Comparison of ENCODE assay signal across 20 cellular contexts in genomic region chr10:132664407-132664806, GRCh38.
"Had no signal": no experiment of that assay in that cellular context is flagged by ENCODE, and none has a peak within 500 bp of the region (broad histone marks: within the 10 kb centered on the region; RNA-seq: fewer than 3 reads in every experiment).

No MANE protein-coding gene starts in this region.

- H3K27me3 ChIP-seq: hepatocyte, sigmoid colon had no signal

- H3K36me3 Mint-ChIP-seq: activated naive CD8-positive, alpha-beta T cell treated with anti-CD3 and anti-CD28 coated beads, Interleukin-2, amount 10 ng/mL, durations not matched to agents 7 days and 5 days had no signal

- H3K4me3 ChIP-seq: hepatocyte, mucosa of descending colon, sigmoid colon, smooth muscle cell had no signal

- H3K9me3 ChIP-seq: mucosa of descending colon, sigmoid colon had no signal

- H3K27ac ChIP-seq: hepatocyte, sigmoid colon had no signal

- H3K27ac Mint-ChIP-seq: activated B cell treated with CpG ODN at 0.5 μM for 24 hours; activated CD4-positive, alpha-beta memory T cell treated with anti-CD3 and anti-CD28 coated beads, Interleukin-2, amount 10 ng/mL, durations not matched to agents 7 days and 5 days; activated CD4-positive, alpha-beta T cell treated with anti-CD3 and anti-CD28 coated beads, Interleukin-2, amount 10 ng/mL, durations not matched to agents 24 days and 14 days; activated naive CD4-positive, alpha-beta T cell treated with anti-CD3 and anti-CD28 coated beads for 36 hours; activated naive CD8-positive, alpha-beta T cell treated with anti-CD3 and anti-CD28 coated beads, Interleukin-2, amount 10 ng/mL, durations not matched to agents 7 days and 5 days; activated T-cell treated with anti-CD3 and anti-CD28 coated beads, Interleukin-2, amount 50 U/mL, for 72 hours; T-helper 17 cell had no signal

- H3K4me3 Mint-ChIP-seq: activated B cell treated with CpG ODN at 0.5 μM for 24 hours; activated CD4-positive, alpha-beta memory T cell treated with anti-CD3 and anti-CD28 coated beads, Interleukin-2, amount 10 ng/mL, durations not matched to agents 7 days and 5 days; activated CD4-positive, alpha-beta T cell treated with anti-CD3 and anti-CD28 coated beads, Interleukin-2, amount 10 ng/mL, durations not matched to agents 24 days and 14 days; activated naive CD4-positive, alpha-beta T cell treated with anti-CD3 and anti-CD28 coated beads for 36 hours; activated naive CD8-positive, alpha-beta T cell treated with anti-CD3 and anti-CD28 coated beads, Interleukin-2, amount 10 ng/mL, durations not matched to agents 7 days and 5 days; activated T-cell treated with anti-CD3 and anti-CD28 coated beads, Interleukin-2, amount 50 U/mL, for 72 hours; neural crest cell; T-helper 17 cell had no signal

- H3K4me1 Mint-ChIP-seq: activated naive CD8-positive, alpha-beta T cell treated with anti-CD3 and anti-CD28 coated beads, Interleukin-2, amount 10 ng/mL, durations not matched to agents 7 days and 5 days had no signal

- FAIRE-seq: frontal cortex had no signal

- ATAC-seq: activated T-cell treated with anti-CD3 and anti-CD28 coated beads, Interleukin-2, amount 50 U/mL, for 72 hours; mucosa of descending colon; stimulated activated naive CD8-positive, alpha-beta T cell treated with anti-CD3 and anti-CD28 coated beads, Interleukin-15, Interleukin-2, amounts not matched to agents 100 U/mL and 50 U/mL, for 24 hours; T-helper 17 cell had no signal

- DNase-seq: activated B cell treated with CpG ODN at 0.5 μM for 24 hours; activated CD4-positive, alpha-beta memory T cell treated with anti-CD3 and anti-CD28 coated beads, Interleukin-2, amount 10 ng/mL, durations not matched to agents 7 days and 5 days; activated CD4-positive, alpha-beta T cell treated with anti-CD3 and anti-CD28 coated beads, Interleukin-2, amount 10 ng/mL, durations not matched to agents 24 days and 14 days; activated effector memory CD4-positive, alpha-beta T cell treated with Interleukin-2 at 50 U/mL for 16 hours; activated naive CD4-positive, alpha-beta T cell treated with anti-CD3 and anti-CD28 coated beads for 36 hours; activated naive CD8-positive, alpha-beta T cell treated with anti-CD3 and anti-CD28 coated beads, Interleukin-2, amount 10 ng/mL, durations not matched to agents 7 days and 5 days; activated T-cell treated with anti-CD3 and anti-CD28 coated beads, Interleukin-2, amount 50 U/mL, for 72 hours; amniotic stem cell; cortex of kidney; mesendoderm; mucosa of descending colon; retina; sigmoid colon; stimulated activated CD4-positive, alpha-beta T cell treated with anti-CD3 and anti-CD28 coated beads, Interleukin-4, amount 100 ng/mL, for 1 hour; stimulated activated naive CD8-positive, alpha-beta T cell treated with anti-CD3 and anti-CD28 coated beads, Interleukin-15, Interleukin-2, amounts not matched to agents 100 U/mL and 50 U/mL, for 24 hours; T-helper 17 cell had no signal

- H3K9me3 Mint-ChIP-seq: activated B cell treated with CpG ODN at 0.5 μM for 24 hours; activated CD4-positive, alpha-beta memory T cell treated with anti-CD3 and anti-CD28 coated beads, Interleukin-2, amount 10 ng/mL, durations not matched to agents 7 days and 5 days; activated CD4-positive, alpha-beta T cell treated with anti-CD3 and anti-CD28 coated beads, Interleukin-2, amount 10 ng/mL, durations not matched to agents 24 days and 14 days; activated naive CD4-positive, alpha-beta T cell treated with anti-CD3 and anti-CD28 coated beads for 36 hours; activated naive CD8-positive, alpha-beta T cell treated with anti-CD3 and anti-CD28 coated beads, Interleukin-2, amount 10 ng/mL, durations not matched to agents 7 days and 5 days; activated T-cell treated with anti-CD3 and anti-CD28 coated beads, Interleukin-2, amount 50 U/mL, for 72 hours; neural crest cell had no signal

- H3K27me3 Mint-ChIP-seq: activated B cell treated with CpG ODN at 0.5 μM for 24 hours; activated CD4-positive, alpha-beta memory T cell treated with anti-CD3 and anti-CD28 coated beads, Interleukin-2, amount 10 ng/mL, durations not matched to agents 7 days and 5 days; activated CD4-positive, alpha-beta T cell treated with anti-CD3 and anti-CD28 coated beads, Interleukin-2, amount 10 ng/mL, durations not matched to agents 24 days and 14 days; activated naive CD8-positive, alpha-beta T cell treated with anti-CD3 and anti-CD28 coated beads, Interleukin-2, amount 10 ng/mL, durations not matched to agents 7 days and 5 days; T-helper 17 cell had no signal
